ENCODE assay signal across 1 cellular context in genomic region chr11:73154178-73154577, GRCh38.
A peak's percentile ranks its signal among the peaks of the same experiment; 100 is the strongest.
TF ChIP-seq lines count a peak whose summit lies in the region.

No MANE protein-coding gene starts in this region.

TF ChIP-seq in GM12878, 131 proteins besides CTCF, POLR2A, EP300 and RAD21 (continued from another document):
- TF ChIP-seq NKRF (conservative IDR thresholded peaks at IDR 0.05) (0 out of 2 replicates have a peak, but pooled peaks have one; percentile 16), KLF5 (IDR thresholded peaks at IDR 0.05; ENCODE audit: partially characterized antibody) (peak; percentile 19), BCL11A (IDR thresholded peaks at IDR 0.05; ENCODE audit: low read depth, low read length) (peak; percentile 45; the same call in 1 of the 2 replicates), CHD2 (IDR thresholded peaks at IDR 0.05; ENCODE audit: borderline replicate concordance, low read depth, low read length) (peak; percentile 44; the same call in 1 of the 2 replicates), PML (IDR thresholded peaks at IDR 0.05; ENCODE audit: low read length) (no peak), MLLT1 (IDR thresholded peaks at IDR 0.05) (peak; percentile 11; the same call in 1 of the 2 replicates), PAX8 (IDR thresholded peaks at IDR 0.05) (no peak), ATF2 (IDR thresholded peaks at IDR 0.05; ENCODE audit: low read length) (no peak), E4F1 (IDR thresholded peaks at IDR 0.05; ENCODE audit: borderline replicate concordance, partially characterized antibody) (no peak), BHLHE40 (IDR thresholded peaks at IDR 0.05; ENCODE audit: borderline replicate concordance in 1 of 2, low read depth in 2 of 2, low read length in 1 of 2) (peak; percentile 25 to 34; a peak in 2 of 4 replicates), FOXK2 (IDR thresholded peaks at IDR 0.05) (no peak), CUX1 (IDR thresholded peaks at IDR 0.05; ENCODE audit: insufficient replicate concordance, low read depth, low read length) (no peak), ZNF274 (IDR thresholded peaks at IDR 0.05; ENCODE audit: insufficient read depth, insufficient read length) (no peak), BCL3 (IDR thresholded peaks at IDR 0.05; ENCODE audit: borderline replicate concordance, insufficient read depth, low read depth, low read length, poor library complexity, severe bottlenecking) (peak; percentile 67), SPI1 (IDR thresholded peaks at IDR 0.05; ENCODE audit: borderline replicate concordance, insufficient read depth, low read depth, low read length) (peak; percentile 85), NFXL1 (IDR thresholded peaks at IDR 0.05; ENCODE audit: borderline replicate concordance) (no peak), ETV6 (conservative IDR thresholded peaks at IDR 0.05 in 1 of 2, IDR thresholded peaks at IDR 0.05 in 1 of 2; ENCODE audit: borderline replicate concordance in 1 of 2, low read depth in 1 of 2) (peak in 1 of 2 experiments; percentile 96; a peak in 2 of 4 replicates), ZNF622 (IDR thresholded peaks at IDR 0.05) (no peak), MXI1 (IDR thresholded peaks at IDR 0.05; ENCODE audit: low read depth, low read length) (peak; percentile 76), ZSCAN29 (IDR thresholded peaks at IDR 0.05) (no peak), TBL1XR1 (IDR thresholded peaks at IDR 0.05; ENCODE audit: low read depth, low read length) (peak; percentile 66; the same call in 1 of the 2 replicates), RELB (IDR thresholded peaks at IDR 0.05; ENCODE audit: low read depth) (peak; percentile 40; the same call in 1 of the 2 replicates), MEF2B (IDR thresholded peaks at IDR 0.05; ENCODE audit: partially characterized antibody, poor library complexity, severe bottlenecking) (peak; percentile 38), ELK1 (IDR thresholded peaks at IDR 0.05; ENCODE audit: low read depth, low read length) (peak; percentile 78), RFX5 (IDR thresholded peaks at IDR 0.05; ENCODE audit: low read depth, low read length) (no peak), STAT3 (IDR thresholded peaks at IDR 0.05; ENCODE audit: low read depth, low read length) (no peak), PAX5 (IDR thresholded peaks at IDR 0.05; ENCODE audit: borderline replicate concordance, low read depth, low read length) (peak; percentile 26; the same call in 1 of the 2 replicates)
